ENCODE assay signal across 12 cellular contexts in genomic region chr11:59941091-59941490, GRCh38. TPM values are rescaled to one million over a fixed set of nuclear protein-coding genes. Genes with fewer than 3 reads are reported as not detected.
"Had no signal": no experiment of that assay in that cellular context is flagged by ENCODE, and none has a peak within 500 bp of the region (broad histone marks: within the 10 kb centered on the region; RNA-seq: fewer than 3 reads in every experiment).

No MANE protein-coding gene starts in this region.

- ATAC-seq: GM23338, HCT116 had no signal

- H3K9me3 ChIP-seq: HAP-1 had no signal

- H2AFZ ChIP-seq: GM23248, GM23338 had no signal

- H3K4me2 ChIP-seq: GM23338 had no signal

- H3K9ac ChIP-seq: GM23248 had no signal

- H3K27ac ChIP-seq: GM23248 had no signal

- H3K4me3 ChIP-seq: GM23248, GM23338, HAP-1 had no signal

- H3K36me3 ChIP-seq: HAP-1 had no signal

- FAIRE-seq: H1, H54 had no signal

- DNase-seq: GM23248, GOT3, H7, H9, HCEC 1CT, HFFc6 had no signal

RNA-seq across cellular contexts. Expression of gene OOSP1, which starts 2.9 kb away (rescaled TPM):
- total RNA-seq: GM23248, GM23338, H1, H4, H7, H9, HFFc6 had no signal
- polyA plus RNA-seq: GM23248, GM23338, H1 had no signal

RNA-seq across cellular contexts. Expression of gene OOSP4A, which starts 22.7 kb away (rescaled TPM):
- total RNA-seq: GM23248, GM23338, H1, H4, H7, H9, HFFc6 had no signal
- polyA plus RNA-seq: GM23248, GM23338, H1 had no signal
